17 cellular contexts compared by ENCODE assay signal in genomic region chr22:21980547-21980946, GRCh38. TPM values are rescaled to one million over a fixed set of nuclear protein-coding genes. Genes with fewer than 3 reads are reported as not detected.
A peak's percentile ranks its signal among the peaks of the same experiment; 100 is the strongest.
DNase-seq lines count a peak whose midpoint lies in the region; ATAC-seq and TF ChIP-seq lines count a peak whose summit lies in the region.
"Had no signal": no experiment of that assay in that cellular context is flagged by ENCODE, and none has a peak within 500 bp of the region (broad histone marks: within the 10 kb centered on the region; RNA-seq: fewer than 3 reads in every experiment).

No MANE protein-coding gene starts in this region.

- in situ Hi-C loops in ACHN (cut with HindIII; ENCODE audit: low pct_ligation_motif_present, low pct_unique_long_range_greater_than_20kb, low sequenced_read_pairs), result no loop called here

- CTCF ChIA-PET in activated CD8-positive, alpha-beta T cell treated with anti-CD3 and anti-CD28 coated beads for 36 hours (lab: Charles Lee), result interaction anchor here (1.0 kb wide), 1 partner anchor 8 kb away, joined by 4 read pairs; no protein-coding TSS in a partner anchor
- CTCF ChIA-PET in activated CD8-positive, alpha-beta T cell treated with anti-CD3 and anti-CD28 coated beads, Interleukin-2, amount 10 ng/mL, durations not matched to agents 7 days and 5 days (lab: Charles Lee), result interaction anchor here (3.1 kb wide), 1 partner anchor 8 kb away, joined by 39 read pairs; no protein-coding TSS in a partner anchor

- POLR2A ChIA-PET in activated CD8-positive, alpha-beta T cell treated with anti-CD3 and anti-CD28 coated beads for 36 hours (lab: Charles Lee), result interaction anchor here (2.7 kb wide), 1 partner anchor 8 kb away, joined by 14 read pairs; no protein-coding TSS in a partner anchor
- POLR2A ChIA-PET in activated CD8-positive, alpha-beta T cell treated with anti-CD3 and anti-CD28 coated beads, Interleukin-2, amount 10 ng/mL, durations not matched to agents 7 days and 5 days (lab: Charles Lee), result no interaction called here

- TF ChIP-seq CTCF in activated CD8-positive, alpha-beta T cell treated with anti-CD3 and anti-CD28 coated beads for 36 hours (IDR thresholded peaks at IDR 0.05), result no peak
- no peak for TF ChIP-seq CTCF in osteocyte (IDR thresholded peaks at IDR 0.05)

- H3K9me3 Mint-ChIP-seq in activated CD8-positive, alpha-beta T cell treated with anti-CD3 and anti-CD28 coated beads for 36 hours, result no peaks in the 10 kb centered on the region
- no peaks in the 10 kb centered on the region for H3K9me3 Mint-ChIP-seq in activated CD8-positive, alpha-beta T cell treated with anti-CD3 and anti-CD28 coated beads, Interleukin-2, amount 10 ng/mL, durations not matched to agents 7 days and 5 days (ENCODE audit: insufficient read depth)
- H3K9me3 Mint-ChIP-seq in IgD-negative memory B cell, result no peaks in the 10 kb centered on the region
- H3K9me3 Mint-ChIP-seq in effector memory CD8-positive, alpha-beta T cell, result no peaks in the 10 kb centered on the region
- no peaks in the 10 kb centered on the region for H3K9me3 Mint-ChIP-seq in osteocyte (ENCODE audit: unreplicated experiment)
- H3K9me3 Mint-ChIP-seq: activated CD4-positive, alpha-beta memory T cell treated with anti-CD3 and anti-CD28 coated beads for 36 hours; stimulated activated naive CD8-positive, alpha-beta T cell treated with anti-CD3 and anti-CD28 coated beads, Interleukin-15, Interleukin-2, amounts not matched to agents 100 ng/mL and 50 ng/mL, for 24 hours had no signal

- H3K27me3 Mint-ChIP-seq in activated CD8-positive, alpha-beta T cell treated with anti-CD3 and anti-CD28 coated beads for 36 hours, result no peaks in the 10 kb centered on the region
- no peaks in the 10 kb centered on the region for H3K27me3 Mint-ChIP-seq in activated CD8-positive, alpha-beta T cell treated with anti-CD3 and anti-CD28 coated beads, Interleukin-2, amount 10 ng/mL, durations not matched to agents 7 days and 5 days (ENCODE audit: low read depth)
- H3K27me3 Mint-ChIP-seq in IgD-negative memory B cell (no peaks in the 10 kb centered on the region), osteocyte (ENCODE audit: unreplicated experiment) (no peaks in the 10 kb centered on the region)
- H3K27me3 Mint-ChIP-seq in effector memory CD8-positive, alpha-beta T cell, result no peaks in the 10 kb centered on the region
- H3K27me3 Mint-ChIP-seq: activated CD4-positive, alpha-beta memory T cell treated with anti-CD3 and anti-CD28 coated beads for 36 hours; stimulated activated naive CD8-positive, alpha-beta T cell treated with anti-CD3 and anti-CD28 coated beads, Interleukin-15, Interleukin-2, amounts not matched to agents 100 ng/mL and 50 ng/mL, for 24 hours had no signal

- ATAC-seq in activated CD8-positive, alpha-beta T cell treated with anti-CD3 and anti-CD28 coated beads for 36 hours, result no peak
- no peak for ATAC-seq in activated CD8-positive, alpha-beta T cell treated with anti-CD3 and anti-CD28 coated beads, Interleukin-2, amount 10 ng/mL, durations not matched to agents 7 days and 5 days
- ATAC-seq in effector memory CD8-positive, alpha-beta T cell (replicated peaks), result no peak
- no peak for ATAC-seq in HG03520 (IDR thresholded peaks at IDR 0.05; ENCODE audit: unreplicated experiment)
- ATAC-seq in HG03159 (IDR thresholded peaks at IDR 0.05; ENCODE audit: unreplicated experiment), result no peak
- ATAC-seq: gastrocnemius medialis, left ventricle myocardium superior had no signal

- intact Hi-C loops in activated CD8-positive, alpha-beta T cell treated with anti-CD3 and anti-CD28 coated beads for 36 hours (cut with micrococcal nuclease), result no loop called here

- H3K4me3 Mint-ChIP-seq in activated CD8-positive, alpha-beta T cell treated with anti-CD3 and anti-CD28 coated beads for 36 hours, result peak overlapping the region; percentile 17
- H3K4me3 Mint-ChIP-seq in activated CD8-positive, alpha-beta T cell treated with anti-CD3 and anti-CD28 coated beads, Interleukin-2, amount 10 ng/mL, durations not matched to agents 7 days and 5 days, result no peak overlapping the region
- peak overlapping the region in 3 of 4 donors; percentile 9 to 91 (median 60) for H3K4me3 Mint-ChIP-seq in IgD-negative memory B cell
- peak overlapping the region in 1 of 2 donors; percentile 3 for H3K4me3 Mint-ChIP-seq in effector memory CD8-positive, alpha-beta T cell
- no peak overlapping the region for H3K4me3 Mint-ChIP-seq in osteocyte (ENCODE audit: unreplicated experiment)

- DNase-seq in activated CD8-positive, alpha-beta T cell treated with anti-CD3 and anti-CD28 coated beads for 36 hours, result no peak
- no peak for DNase-seq in activated CD8-positive, alpha-beta T cell treated with anti-CD3 and anti-CD28 coated beads, Interleukin-2, amount 10 ng/mL, durations not matched to agents 7 days and 5 days
- no peak for DNase-seq in effector memory CD8-positive, alpha-beta T cell
- DNase-seq in osteocyte (ENCODE audit: extremely low spot score, unreplicated experiment) (no peak), ACHN (no peak)
- DNase-seq: activated CD4-positive, alpha-beta memory T cell treated with anti-CD3 and anti-CD28 coated beads for 36 hours; activated gamma-delta T cell; brain microvascular endothelial cell; dermis blood vessel endothelial cell; gastrocnemius medialis; left ventricle myocardium superior; NCI-H146; upper lobe of left lung had no signal

- peaks cover 35% of the 10 kb centered on the region for H3K4me1 Mint-ChIP-seq in activated CD8-positive, alpha-beta T cell treated with anti-CD3 and anti-CD28 coated beads for 36 hours (ENCODE audit: low read depth)
- peaks cover 28% of the 10 kb centered on the region for H3K4me1 Mint-ChIP-seq in activated CD8-positive, alpha-beta T cell treated with anti-CD3 and anti-CD28 coated beads, Interleukin-2, amount 10 ng/mL, durations not matched to agents 7 days and 5 days (ENCODE audit: low read depth)
- H3K4me1 Mint-ChIP-seq in IgD-negative memory B cell (peaks cover 21 to 32% (median 29%) of the 10 kb centered on the region in 3 donors), osteocyte (ENCODE audit: unreplicated experiment) (peaks cover 16% of the 10 kb centered on the region)
- peaks cover 35 to 51% of the 10 kb centered on the region in 2 donors for H3K4me1 Mint-ChIP-seq in effector memory CD8-positive, alpha-beta T cell (ENCODE audit: low read depth in 2 of 2)

- H3K27ac Mint-ChIP-seq in activated CD8-positive, alpha-beta T cell treated with anti-CD3 and anti-CD28 coated beads for 36 hours, result no peak overlapping the region
- H3K27ac Mint-ChIP-seq in activated CD8-positive, alpha-beta T cell treated with anti-CD3 and anti-CD28 coated beads, Interleukin-2, amount 10 ng/mL, durations not matched to agents 7 days and 5 days, result no peak overlapping the region
- peak overlapping the region in 1 of 3 donors; percentile 62 for H3K27ac Mint-ChIP-seq in IgD-negative memory B cell
- H3K27ac Mint-ChIP-seq in effector memory CD8-positive, alpha-beta T cell, result peak overlapping the region; percentile 49 to 91
- peak overlapping the region; percentile 3 for H3K27ac Mint-ChIP-seq in osteocyte (ENCODE audit: unreplicated experiment)
- H3K27ac Mint-ChIP-seq: activated CD4-positive, alpha-beta memory T cell treated with anti-CD3 and anti-CD28 coated beads for 36 hours had no signal

- H3K36me3 Mint-ChIP-seq in activated CD8-positive, alpha-beta T cell treated with anti-CD3 and anti-CD28 coated beads for 36 hours (ENCODE audit: low read depth), result peaks cover 2% of the 10 kb centered on the region
- peaks cover 5% of the 10 kb centered on the region for H3K36me3 Mint-ChIP-seq in activated CD8-positive, alpha-beta T cell treated with anti-CD3 and anti-CD28 coated beads, Interleukin-2, amount 10 ng/mL, durations not matched to agents 7 days and 5 days (ENCODE audit: low read depth)
- no peaks in the 10 kb centered on the region for H3K36me3 Mint-ChIP-seq in IgD-negative memory B cell
- H3K36me3 Mint-ChIP-seq in effector memory CD8-positive, alpha-beta T cell (ENCODE audit: insufficient read depth), result peaks cover 3% of the 10 kb centered on the region
- peaks cover 3% of the 10 kb centered on the region for H3K36me3 Mint-ChIP-seq in osteocyte (ENCODE audit: unreplicated experiment)
- H3K36me3 Mint-ChIP-seq: activated CD4-positive, alpha-beta memory T cell treated with anti-CD3 and anti-CD28 coated beads for 36 hours had no signal

RNA-seq across cellular contexts. Expression of gene TOP3B, which starts 2.0 kb away (rescaled TPM):
- total RNA-seq in activated CD8-positive, alpha-beta T cell treated with anti-CD3 and anti-CD28 coated beads for 36 hours, result 10 to 100 TPM; 33.6 to 34.0 TPM
- 10 to 100 TPM; 47.3 to 49.9 TPM for total RNA-seq in activated CD8-positive, alpha-beta T cell treated with anti-CD3 and anti-CD28 coated beads, Interleukin-2, amount 10 ng/mL, durations not matched to agents 7 days and 5 days
- polyA plus RNA-seq in IgD-negative memory B cell, result 22.7 TPM
- total RNA-seq in osteocyte, result 37.0 and 46.0 TPM in 2 replicates

RNA-seq across cellular contexts. Expression of gene PPM1F, which starts 27.9 kb away (rescaled TPM):
- 10 to 100 TPM; 18.2 to 18.8 TPM for total RNA-seq in activated CD8-positive, alpha-beta T cell treated with anti-CD3 and anti-CD28 coated beads for 36 hours
- total RNA-seq in activated CD8-positive, alpha-beta T cell treated with anti-CD3 and anti-CD28 coated beads, Interleukin-2, amount 10 ng/mL, durations not matched to agents 7 days and 5 days, result 10 to 100 TPM; 15.3 to 15.7 TPM
- polyA plus RNA-seq in IgD-negative memory B cell, result 9.6 TPM
- 37.6 and 40.2 TPM in 2 replicates for total RNA-seq in osteocyte

Comparison
In these comparisons a context has a peak if more than half of its experiments do, and no peak if none do; other contexts are left out.
1. H3K4me3 Mint-ChIP-seq: peak in activated CD8-positive, alpha-beta T cell treated with anti-CD3 and anti-CD28 coated beads for 36 hours (single experiment) and IgD-negative memory B cell (3 of 4); none in activated CD8-positive, alpha-beta T cell treated with anti-CD3 and anti-CD28 coated beads, Interleukin-2, amount 10 ng/mL, durations not matched to agents 7 days and 5 days (single experiment) and osteocyte (single experiment).
2. H3K27ac Mint-ChIP-seq: peak in effector memory CD8-positive, alpha-beta T cell (2 of 2) and osteocyte (single experiment); none in activated CD8-positive, alpha-beta T cell treated with anti-CD3 and anti-CD28 coated beads for 36 hours (single experiment) and activated CD8-positive, alpha-beta T cell treated with anti-CD3 and anti-CD28 coated beads, Interleukin-2, amount 10 ng/mL, durations not matched to agents 7 days and 5 days (single experiment).